In genomic region chr6:99467509-99468106, GRCh38 we compare ENCODE assay signal across 8 cellular contexts.
DNase-seq lines count a peak whose midpoint lies in the region; ATAC-seq, FAIRE-seq and TF ChIP-seq lines count a peak whose summit lies in the region.

No MANE protein-coding gene starts in this region.

- H3K4me2 ChIP-seq in Loucy (ENCODE audit: low read depth, low read length, poor library complexity, severe bottlenecking) = no peak overlapping the region

- H3K4me1 Mint-ChIP-seq in stimulated activated effector memory CD8-positive, alpha-beta T cell treated with anti-CD3 and anti-CD28 coated beads, Interleukin-12 subunit alpha, Interleukin-12 subunit beta, amount 100 ng/mL, for 72 hours = no peaks in the 10 kb centered on the region

- FAIRE-seq in A204.1 (lab: Jason Lieb, UNC) = peak; percentile 98

- no peak for ATAC-seq in HG03095 (IDR thresholded peaks at IDR 0.05; ENCODE audit: unreplicated experiment)
- no peak for ATAC-seq in stimulated activated effector memory CD8-positive, alpha-beta T cell treated with anti-CD3 and anti-CD28 coated beads, Interleukin-12 subunit alpha, Interleukin-12 subunit beta, amount 100 ng/mL, for 72 hours

- no peaks in the 10 kb centered on the region for H3K9me3 Mint-ChIP-seq in stimulated activated effector memory CD8-positive, alpha-beta T cell treated with anti-CD3 and anti-CD28 coated beads, Interleukin-12 subunit alpha, Interleukin-12 subunit beta, amount 100 ng/mL, for 72 hours

- H3K9me3 ChIP-seq in Loucy (ENCODE audit: insufficient read depth, low read depth, low read length) (no peaks in the 10 kb centered on the region), WERI-Rb-1 (ENCODE audit: severe bottlenecking) (no peaks in the 10 kb centered on the region)

- H3K79me2 ChIP-seq in Loucy (ENCODE audit: insufficient read depth, low read length) = no peaks in the 10 kb centered on the region

- H3K36me3 ChIP-seq in Loucy (ENCODE audit: insufficient read depth, low read length) (no peaks in the 10 kb centered on the region), WERI-Rb-1 (no peaks in the 10 kb centered on the region)

- no peaks in the 10 kb centered on the region for H4K20me1 ChIP-seq in Loucy (ENCODE audit: insufficient read depth, low read length, poor library complexity, severe bottlenecking)

- H3K27me3 ChIP-seq in Loucy (ENCODE audit: insufficient read depth, low read length, poor library complexity, severe bottlenecking) (no peaks in the 10 kb centered on the region), WERI-Rb-1 (ENCODE audit: insufficient read depth, low read depth, severe bottlenecking) (no peaks in the 10 kb centered on the region)

- H3K9me2 ChIP-seq in Loucy (replicated peaks; ENCODE audit: low read depth, low read length) = no peaks in the 10 kb centered on the region

- H3F3A ChIP-seq in Loucy (ENCODE audit: low read depth) = no peaks in the 10 kb centered on the region

- H3K4me3 ChIP-seq in Loucy (ENCODE audit: low read length, poor library complexity, severe bottlenecking) = no peak overlapping the region
- no peak overlapping the region for H3K4me3 ChIP-seq in WERI-Rb-1 (ENCODE audit: low read depth, low read length)

- H3K36me3 Mint-ChIP-seq in stimulated activated effector memory CD8-positive, alpha-beta T cell treated with anti-CD3 and anti-CD28 coated beads, Interleukin-12 subunit alpha, Interleukin-12 subunit beta, amount 100 ng/mL, for 72 hours = peaks cover 33% of the 10 kb centered on the region

- no peaks in the 10 kb centered on the region for H3K4me1 ChIP-seq in Loucy (ENCODE audit: insufficient read depth, low read length, poor library complexity, severe bottlenecking)

- no peak for DNase-seq in WERI-Rb-1
- DNase-seq in inferior parietal cortex (ENCODE audit: extremely low spot score) = peak; percentile 44
- DNase-seq in stimulated activated effector memory CD8-positive, alpha-beta T cell treated with anti-CD3 and anti-CD28 coated beads, Interleukin-12 subunit alpha, Interleukin-12 subunit beta, amount 100 ng/mL, for 72 hours (ENCODE audit: low spot score in 2 of 2) = no peak
- no peak for DNase-seq in C1 segment of cervical spinal cord (lab: John Stamatoyannopoulos, UW)

- peak; percentile 54 for TF ChIP-seq CTCF in GM12872 (IDR thresholded peaks at IDR 0.05; ENCODE audit: insufficient read depth, low read depth, low read length)
- TF ChIP-seq CTCF in Loucy (conservative IDR thresholded peaks at IDR 0.05; ENCODE audit: low read length) = peak; percentile 69
- peak; percentile 28; the same call in 1 of the 2 replicates for TF ChIP-seq CTCF in WERI-Rb-1 (IDR thresholded peaks at IDR 0.05; ENCODE audit: low read depth, low read length)

- H3K4me3 Mint-ChIP-seq in stimulated activated effector memory CD8-positive, alpha-beta T cell treated with anti-CD3 and anti-CD28 coated beads, Interleukin-12 subunit alpha, Interleukin-12 subunit beta, amount 100 ng/mL, for 72 hours = no peak overlapping the region

- H2AFZ ChIP-seq in Loucy (ENCODE audit: low read length) = no peak overlapping the region

- H3K27ac ChIP-seq in WERI-Rb-1 = no peak overlapping the region

- H3K27ac Mint-ChIP-seq in stimulated activated effector memory CD8-positive, alpha-beta T cell treated with anti-CD3 and anti-CD28 coated beads, Interleukin-12 subunit alpha, Interleukin-12 subunit beta, amount 100 ng/mL, for 72 hours = no peak overlapping the region

- H3K9ac ChIP-seq in Loucy (ENCODE audit: low read depth, low read length, poor library complexity, severe bottlenecking) = no peak overlapping the region
